In the genomic region with DNA sequence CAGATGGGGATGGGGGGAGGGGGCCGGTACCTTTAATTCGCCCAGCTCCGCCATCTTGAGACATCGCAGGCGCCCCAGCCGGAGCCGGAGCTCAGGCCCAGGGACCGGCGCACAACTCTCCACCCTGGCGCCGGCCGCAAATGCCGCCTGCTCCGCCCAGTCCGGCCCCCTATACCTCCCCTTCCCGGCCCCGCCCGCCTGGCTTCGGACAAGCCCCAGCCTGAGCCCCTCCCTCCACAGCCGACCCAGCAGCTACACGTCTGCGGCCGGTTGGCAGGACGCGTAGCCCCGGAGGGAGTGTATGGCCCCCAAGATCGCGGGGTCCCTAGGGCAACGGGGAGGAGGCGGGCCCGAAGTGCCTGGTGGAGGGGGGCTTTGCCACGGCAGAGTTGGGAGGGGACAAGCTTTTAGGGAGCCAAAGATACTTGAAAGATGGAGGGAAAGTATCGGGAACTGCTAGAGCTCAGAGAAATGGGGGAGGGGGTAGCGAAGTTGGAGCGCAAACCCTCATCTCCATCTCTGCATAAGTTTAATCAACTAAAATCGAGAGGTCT, we compare ENCODE assay signal across 8 cellular contexts. TPM values are rescaled to one million over a fixed set of nuclear protein-coding genes. Genes with fewer than 3 reads are reported as not detected.
DNase-seq lines count a peak whose midpoint lies in the region; ATAC-seq and TF ChIP-seq lines count a peak whose summit lies in the region.

PIAS3 (minus strand) TSS at position 145 of the 554 bp plus-strand sequence; CDS start at position 54, 91 bp downstream.

- DNase-seq in CD4-positive, CD25-positive, alpha-beta regulatory T cell = peak; percentile 79 to 92 (median 83)
- peak; percentile 98 for DNase-seq in NCI-H82 (lab: John Stamatoyannopoulos, UW)
- peak; percentile 92 for DNase-seq in activated CD8-positive, alpha-beta T cell treated with anti-CD3 and anti-CD28 coated beads for 36 hours
- peak; percentile 97 for DNase-seq in lower lobe of right lung
- peak; percentile 49 to 73 (median 55) for DNase-seq in stimulated activated CD4-positive, alpha-beta T cell treated with anti-CD3 and anti-CD28 coated beads, TNF-alpha, amount 100 ng/mL, for 1 hour (ENCODE audit: low read depth in 3 of 3, low spot score in 1 of 3)

- peak; percentile 89 to 90 for ATAC-seq in CD4-positive, CD25-positive, alpha-beta regulatory T cell (ENCODE audit: low read depth in 2 of 2)
- ATAC-seq in GM19438 (IDR thresholded peaks at IDR 0.05; ENCODE audit: low read depth, unreplicated experiment) (peak; percentile 75), HG03571 (IDR thresholded peaks at IDR 0.05; ENCODE audit: unreplicated experiment) (peak; percentile 85), lower lobe of right lung (peak; percentile 98)
- ATAC-seq in activated CD8-positive, alpha-beta T cell treated with anti-CD3 and anti-CD28 coated beads for 36 hours = peak; percentile 87

- H3K4me3 ChIP-seq in CD4-positive, CD25-positive, alpha-beta regulatory T cell (ENCODE audit: low read depth, low read length) = peak within 1 kb of the TSS; percentile 89
- peak within 1 kb of the TSS; percentile 80 to 92 for H3K4me3 ChIP-seq in duodenal mucosa (ENCODE audit: low read depth in 1 of 2, low read length in 2 of 2)
- peak within 1 kb of the TSS; percentile 77 for H3K4me3 ChIP-seq in lower lobe of right lung

- H3K36me3 Mint-ChIP-seq in CD4-positive, CD25-positive, alpha-beta regulatory T cell = peaks cover 19% of the 10 kb centered on the region
- peaks cover 7% of the 10 kb centered on the region for H3K36me3 Mint-ChIP-seq in activated CD8-positive, alpha-beta T cell treated with anti-CD3 and anti-CD28 coated beads for 36 hours (ENCODE audit: low read depth)

- peak within 1 kb of the TSS; percentile 74 to 93 (median 92) for H3K27ac Mint-ChIP-seq in CD4-positive, CD25-positive, alpha-beta regulatory T cell
- peak within 1 kb of the TSS; percentile 86 for H3K27ac Mint-ChIP-seq in activated CD8-positive, alpha-beta T cell treated with anti-CD3 and anti-CD28 coated beads for 36 hours

- POLR2A ChIA-PET in activated CD8-positive, alpha-beta T cell treated with anti-CD3 and anti-CD28 coated beads for 36 hours (lab: Charles Lee) = interaction anchor here (0.9 to 4.6 kb wide), 21 partner anchors 9 to 193 kb away, joined by 3 to 49 read pairs (median 6); partner anchors contain the start of genes HJV, NUDT17, PEX11B and RBM8A

- H3K9me3 ChIP-seq in CD4-positive, CD25-positive, alpha-beta regulatory T cell (ENCODE audit: control insufficient read depth in 2 of 2, low read length in 2 of 2) = no peaks in the 10 kb centered on the region
- no peaks in the 10 kb centered on the region for H3K9me3 ChIP-seq in duodenal mucosa (ENCODE audit: control insufficient read depth in 1 of 2, low read length in 2 of 2)
- no peaks in the 10 kb centered on the region for H3K9me3 ChIP-seq in lower lobe of right lung

- no peaks in the 10 kb centered on the region for H3K27me3 ChIP-seq in CD4-positive, CD25-positive, alpha-beta regulatory T cell (ENCODE audit: control insufficient read depth, insufficient read depth, low read length)
- no peaks in the 10 kb centered on the region for H3K27me3 ChIP-seq in duodenal mucosa (ENCODE audit: control insufficient read depth in 1 of 2, insufficient read depth in 2 of 2, low read length in 2 of 2)
- H3K27me3 ChIP-seq in lower lobe of right lung (ENCODE audit: low read depth) = no peaks in the 10 kb centered on the region

- peaks cover 26% of the 10 kb centered on the region for H3K36me3 ChIP-seq in CD4-positive, CD25-positive, alpha-beta regulatory T cell (ENCODE audit: control insufficient read depth, insufficient read depth, low read length)
- H3K36me3 ChIP-seq in duodenal mucosa (ENCODE audit: control insufficient read depth in 1 of 2, insufficient read depth in 2 of 2, low read length in 2 of 2) (peaks cover 8 to 25% of the 10 kb centered on the region in 2 donors), lower lobe of right lung (peaks cover 31% of the 10 kb centered on the region)

- CTCF ChIA-PET in activated CD8-positive, alpha-beta T cell treated with anti-CD3 and anti-CD28 coated beads for 36 hours (lab: Charles Lee) = interaction anchor here (0.8 to 12.1 kb wide), 25 partner anchors 9 to 177 kb away, joined by 3 to 231 read pairs (median 4); partner anchors contain the start of genes ANKRD35, ITGA10, LIX1L and NUDT17

- H3K4me1 Mint-ChIP-seq in CD4-positive, CD25-positive, alpha-beta regulatory T cell = peaks cover 0 to 29% (median 12%) of the 10 kb centered on the region in 4 donors
- H3K4me1 Mint-ChIP-seq in activated CD8-positive, alpha-beta T cell treated with anti-CD3 and anti-CD28 coated beads for 36 hours (ENCODE audit: low read depth) = peaks cover 14% of the 10 kb centered on the region

- H3K9ac ChIP-seq in duodenal mucosa (ENCODE audit: low read depth in 1 of 2, low read length in 2 of 2) = peak within 1 kb of the TSS; percentile 63 to 76

- TF ChIP-seq CTCF in activated CD8-positive, alpha-beta T cell treated with anti-CD3 and anti-CD28 coated beads for 36 hours (IDR thresholded peaks at IDR 0.05) = no peak
- no peak for TF ChIP-seq CTCF in lower lobe of right lung (IDR thresholded peaks at IDR 0.05)

- H3K4me3 Mint-ChIP-seq in CD4-positive, CD25-positive, alpha-beta regulatory T cell = peak within 1 kb of the TSS; percentile 90 to 99 (median 96)
- peak within 1 kb of the TSS; percentile 98 for H3K4me3 Mint-ChIP-seq in activated CD8-positive, alpha-beta T cell treated with anti-CD3 and anti-CD28 coated beads for 36 hours

- peak within 1 kb of the TSS; percentile 65 for H3K27ac ChIP-seq in CD4-positive, CD25-positive, alpha-beta regulatory T cell (ENCODE audit: insufficient read depth, low read length, poor library complexity, severe bottlenecking)
- peak within 1 kb of the TSS; percentile 60 for H3K27ac ChIP-seq in duodenal mucosa (ENCODE audit: low read depth, low read length)
- H3K27ac ChIP-seq in lower lobe of right lung = peak within 1 kb of the TSS; percentile 87

- H3K9me3 Mint-ChIP-seq in CD4-positive, CD25-positive, alpha-beta regulatory T cell = peaks cover 0 to 1% (median 0%) of the 10 kb centered on the region in 7 donors
- H3K9me3 Mint-ChIP-seq in activated CD8-positive, alpha-beta T cell treated with anti-CD3 and anti-CD28 coated beads for 36 hours = no peaks in the 10 kb centered on the region

- peaks cover 17% of the 10 kb centered on the region for H3K4me1 ChIP-seq in CD4-positive, CD25-positive, alpha-beta regulatory T cell (ENCODE audit: control insufficient read depth, insufficient read depth, low read length, poor library complexity, severe bottlenecking)
- H3K4me1 ChIP-seq in duodenal mucosa (ENCODE audit: control insufficient read depth in 1 of 2, insufficient read depth in 2 of 2, low read length in 2 of 2) (peaks cover 12 to 17% of the 10 kb centered on the region in 2 donors), lower lobe of right lung (peaks cover 20% of the 10 kb centered on the region)

- peaks cover 15% of the 10 kb centered on the region for H3K27me3 Mint-ChIP-seq in CD4-positive, CD25-positive, alpha-beta regulatory T cell
- H3K27me3 Mint-ChIP-seq in activated CD8-positive, alpha-beta T cell treated with anti-CD3 and anti-CD28 coated beads for 36 hours = no peaks in the 10 kb centered on the region

- intact Hi-C loops in activated CD8-positive, alpha-beta T cell treated with anti-CD3 and anti-CD28 coated beads for 36 hours (cut with micrococcal nuclease) = no loop called here
- intact Hi-C loops in lower lobe of right lung (cut with DNase I) = no loop called here

RNA-seq across cellular contexts. Expression of gene PIAS3, which starts in this region (rescaled TPM):
- 21.9 TPM for total RNA-seq in CD4-positive, CD25-positive, alpha-beta regulatory T cell
- 10 to 100 TPM in 3 of 4 donors, 1 to 10 TPM in 1; 8.8 to 16.3 (median 11.8) TPM for polyA plus RNA-seq in CD4-positive, CD25-positive, alpha-beta regulatory T cell
- total RNA-seq in activated CD8-positive, alpha-beta T cell treated with anti-CD3 and anti-CD28 coated beads for 36 hours = 10 to 100 TPM; 17.9 to 18.9 TPM
- 27.7 TPM for total RNA-seq in lower lobe of right lung

Comparison
In these comparisons a context has a peak if more than half of its experiments do, and no peak if none do; other contexts are left out.
1. Peak in every context shown above with its lines: DNase-seq, ATAC-seq, H3K4me3 ChIP-seq and H3K27ac ChIP-seq.